ENCODE assay signal across 10 cellular contexts in the genomic region with DNA sequence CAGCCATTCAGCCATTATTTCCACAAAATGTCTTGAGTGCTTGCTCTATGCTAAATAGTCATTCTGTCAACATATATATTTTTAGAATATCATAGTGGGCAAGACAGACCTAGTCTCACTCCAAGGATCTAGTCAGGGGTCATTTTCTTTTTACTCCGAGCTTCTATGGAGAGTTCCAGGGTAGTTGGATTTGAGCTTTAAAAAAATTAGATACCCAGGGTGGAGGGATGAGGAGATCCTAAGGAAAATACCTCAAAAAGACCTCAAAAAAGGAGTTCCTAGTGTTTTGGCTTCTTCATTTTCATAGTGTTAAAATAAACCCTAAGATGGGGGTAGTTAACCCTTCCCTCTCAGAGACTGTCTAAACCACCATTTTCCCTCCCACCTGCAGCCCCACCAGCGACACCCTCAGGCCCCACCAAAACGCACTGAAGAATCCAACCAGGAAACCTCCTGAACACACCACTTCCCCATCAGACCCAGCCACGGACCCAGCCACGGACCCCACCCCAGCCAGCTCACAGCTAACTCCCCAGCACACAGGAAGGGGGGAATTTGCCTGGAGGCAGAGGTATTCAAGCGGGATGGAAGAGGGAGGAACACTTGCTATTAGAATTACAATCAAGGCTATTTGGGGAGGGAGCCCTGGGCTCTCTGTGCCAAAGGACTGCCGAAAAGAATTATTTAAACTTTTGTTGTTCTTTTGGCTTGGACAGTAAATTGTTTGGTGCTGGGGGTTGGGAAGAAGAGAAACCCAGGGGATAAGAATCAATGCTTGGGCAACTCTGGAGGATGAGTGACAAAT. TPM values are rescaled to one million over a fixed set of nuclear protein-coding genes. Genes with fewer than 3 reads are reported as not detected.
DNase-seq lines count a peak whose midpoint lies in the region; ATAC-seq and TF ChIP-seq lines count a peak whose summit lies in the region.
"Had no signal": no experiment of that assay in that cellular context is flagged by ENCODE, and none has a peak within 500 bp of the region (broad histone marks: within the 10 kb centered on the region; RNA-seq: fewer than 3 reads in every experiment).

No MANE protein-coding gene starts in this region.

- H3K36me3 ChIP-seq in ES-I3 (ENCODE audit: insufficient read depth, low read length) (no peaks in the 10 kb centered on the region; the same call in none of the 2 replicates), KMS-11 (ENCODE audit: insufficient read depth) (no peaks in the 10 kb centered on the region)
- no peaks in the 10 kb centered on the region for H3K36me3 ChIP-seq in effector memory CD4-positive, alpha-beta T cell (ENCODE audit: control insufficient read depth, insufficient read depth, low read length)
- H3K36me3 ChIP-seq: right atrium auricular region had no signal

- H3K79me2 ChIP-seq in KMS-11 (ENCODE audit: insufficient read depth, low read depth): no peaks in the 10 kb centered on the region; the same call in 1 of the 2 replicates

- H3K36me3 Mint-ChIP-seq in brain: no peaks in the 10 kb centered on the region
- no peaks in the 10 kb centered on the region for H3K36me3 Mint-ChIP-seq in naive thymus-derived CD8-positive, alpha-beta T cell

- peak overlapping the region in 2 of 5 experiments; percentile 41 to 82 for H3K27ac Mint-ChIP-seq in brain
- peak overlapping the region in 1 of 10 donors; percentile 92 for H3K27ac Mint-ChIP-seq in naive thymus-derived CD8-positive, alpha-beta T cell
- H3K27ac Mint-ChIP-seq in stimulated activated naive CD8-positive, alpha-beta T cell treated with anti-CD3 and anti-CD28 coated beads, Interleukin-15, amount 100 ng/mL, for 72 hours: no peak overlapping the region

- DNase-seq in naive thymus-derived CD8-positive, alpha-beta T cell: no peak
- no peak for DNase-seq in stimulated activated naive CD8-positive, alpha-beta T cell treated with anti-CD3 and anti-CD28 coated beads, Interleukin-15, amount 100 ng/mL, for 72 hours
- no peak for DNase-seq in CD1c-positive myeloid dendritic cell (ENCODE audit: extremely low spot score)
- no peak for DNase-seq in effector memory CD4-positive, alpha-beta T cell
- DNase-seq: stimulated activated naive CD4-positive, alpha-beta T cell had no signal

- H2AFZ ChIP-seq in KMS-11 (ENCODE audit: low read depth): no peak overlapping the region

- no peaks in the 10 kb centered on the region; the same call in 1 of the 2 replicates for H3K27me3 ChIP-seq in KMS-11 (ENCODE audit: insufficient read depth, low read depth)
- H3K27me3 ChIP-seq in effector memory CD4-positive, alpha-beta T cell (replicated peaks; ENCODE audit: control insufficient read depth, insufficient read depth, low read length, poor library complexity, severe bottlenecking): peaks cover 37% of the 10 kb centered on the region
- H3K27me3 ChIP-seq: right atrium auricular region had no signal

- peaks cover 57% of the 10 kb centered on the region for H3K4me1 ChIP-seq in ES-I3 (ENCODE audit: insufficient read depth, low read length)
- peaks cover 13% of the 10 kb centered on the region for H3K4me1 ChIP-seq in KMS-11 (ENCODE audit: low read depth, poor library complexity, severe bottlenecking)
- H3K4me1 ChIP-seq in effector memory CD4-positive, alpha-beta T cell (ENCODE audit: control insufficient read depth, insufficient read depth, low read length, poor library complexity, severe bottlenecking): peaks cover 20% of the 10 kb centered on the region

- H3K27me3 Mint-ChIP-seq in brain: peaks cover 58% of the 10 kb centered on the region
- peaks cover 12 to 45% (median 37%) of the 10 kb centered on the region in 5 donors for H3K27me3 Mint-ChIP-seq in naive thymus-derived CD8-positive, alpha-beta T cell
- peaks cover 62% of the 10 kb centered on the region for H3K27me3 Mint-ChIP-seq in stimulated activated naive CD8-positive, alpha-beta T cell treated with anti-CD3 and anti-CD28 coated beads, Interleukin-15, amount 100 ng/mL, for 72 hours

- peak overlapping the region; percentile 84 to 95 (median 87) for H3K4me3 Mint-ChIP-seq in brain
- H3K4me3 Mint-ChIP-seq in naive thymus-derived CD8-positive, alpha-beta T cell: peak overlapping the region in 9 of 10 donors; percentile 7 to 88 (median 64)
- no peak overlapping the region for H3K4me3 Mint-ChIP-seq in stimulated activated naive CD8-positive, alpha-beta T cell treated with anti-CD3 and anti-CD28 coated beads, Interleukin-15, amount 100 ng/mL, for 72 hours

- no peaks in the 10 kb centered on the region for H3K9me3 ChIP-seq in ES-I3 (ENCODE audit: control insufficient read depth, insufficient read depth, low read length)
- no peaks in the 10 kb centered on the region for H3K9me3 ChIP-seq in effector memory CD4-positive, alpha-beta T cell (ENCODE audit: control insufficient read depth, low read length)
- H3K9me3 ChIP-seq: right atrium auricular region had no signal

- no peak for ATAC-seq in naive thymus-derived CD8-positive, alpha-beta T cell
- ATAC-seq in HG03521 (IDR thresholded peaks at IDR 0.05; ENCODE audit: unreplicated experiment): no peak
- no peak for ATAC-seq in stimulated activated naive CD8-positive, alpha-beta T cell treated with anti-CD3 and anti-CD28 coated beads, Interleukin-15, amount 100 ng/mL, for 72 hours

- H3K27ac ChIP-seq in KMS-11: no peak overlapping the region
- H3K27ac ChIP-seq in effector memory CD4-positive, alpha-beta T cell (ENCODE audit: insufficient read depth, low read length, poor library complexity, severe bottlenecking): no peak overlapping the region
- H3K27ac ChIP-seq: right atrium auricular region had no signal

- TF ChIP-seq CTCF in KMS-11 (conservative IDR thresholded peaks at IDR 0.05; ENCODE audit: low read depth, low read length): no peak
- no peak for TF ChIP-seq CTCF in brain (conservative IDR thresholded peaks at IDR 0.05)

- no peaks in the 10 kb centered on the region for H3K9me3 Mint-ChIP-seq in brain
- no peaks in the 10 kb centered on the region for H3K9me3 Mint-ChIP-seq in naive thymus-derived CD8-positive, alpha-beta T cell
- H3K9me3 Mint-ChIP-seq in stimulated activated naive CD8-positive, alpha-beta T cell treated with anti-CD3 and anti-CD28 coated beads, Interleukin-15, amount 100 ng/mL, for 72 hours: no peaks in the 10 kb centered on the region

- no peaks in the 10 kb centered on the region for H4K20me1 ChIP-seq in KMS-11 (ENCODE audit: insufficient read depth)

- H3K4me2 ChIP-seq in KMS-11: peak overlapping the region; percentile 89; the same call in 1 of the 2 replicates

- peaks cover 63% of the 10 kb centered on the region for H3K4me1 Mint-ChIP-seq in brain
- peaks cover 18 to 29% (median 20%) of the 10 kb centered on the region in 4 donors for H3K4me1 Mint-ChIP-seq in naive thymus-derived CD8-positive, alpha-beta T cell
- peaks cover 26% of the 10 kb centered on the region for H3K4me1 Mint-ChIP-seq in stimulated activated naive CD8-positive, alpha-beta T cell treated with anti-CD3 and anti-CD28 coated beads, Interleukin-15, amount 100 ng/mL, for 72 hours

- no peak overlapping the region for H3K4me3 ChIP-seq in KMS-11 (IDR thresholded peaks at IDR 0.05; ENCODE audit: insufficient read depth, low read depth, low read length)
- H3K4me3 ChIP-seq in effector memory CD4-positive, alpha-beta T cell (ENCODE audit: insufficient read depth, low read depth, low read length, poor library complexity, severe bottlenecking): no peak overlapping the region

- H3K9ac ChIP-seq in ES-I3 (ENCODE audit: low read depth, low read length) (peak overlapping the region; percentile 92), KMS-11 (no peak overlapping the region; the same call in 1 of the 2 replicates)

- POLR2A ChIA-PET in naive thymus-derived CD8-positive, alpha-beta T cell (lab: Charles Lee): no interaction called here

RNA-seq across cellular contexts. Expression of gene ETV4, which starts 2.2 kb away (rescaled TPM):
- 1.3 TPM for polyA plus RNA-seq in brain (ENCODE audit: insufficient read depth, low read depth, low replicate concordance)
- total RNA-seq in naive thymus-derived CD8-positive, alpha-beta T cell: not detected
- polyA plus RNA-seq in naive thymus-derived CD8-positive, alpha-beta T cell: under 1 TPM in 1 of 3 donors, not detected in 2; 0.09 TPM

Comparison
In these comparisons a context has a peak if more than half of its experiments do, and no peak if none do; other contexts are left out.
1. H3K4me3 Mint-ChIP-seq: peak in brain (5 of 5) and naive thymus-derived CD8-positive, alpha-beta T cell (9 of 10); none in stimulated activated naive CD8-positive, alpha-beta T cell treated with anti-CD3 and anti-CD28 coated beads, Interleukin-15, amount 100 ng/mL, for 72 hours (0 of 2).